Comparison of ENCODE assay signal across 8 cellular contexts in the genomic region with DNA sequence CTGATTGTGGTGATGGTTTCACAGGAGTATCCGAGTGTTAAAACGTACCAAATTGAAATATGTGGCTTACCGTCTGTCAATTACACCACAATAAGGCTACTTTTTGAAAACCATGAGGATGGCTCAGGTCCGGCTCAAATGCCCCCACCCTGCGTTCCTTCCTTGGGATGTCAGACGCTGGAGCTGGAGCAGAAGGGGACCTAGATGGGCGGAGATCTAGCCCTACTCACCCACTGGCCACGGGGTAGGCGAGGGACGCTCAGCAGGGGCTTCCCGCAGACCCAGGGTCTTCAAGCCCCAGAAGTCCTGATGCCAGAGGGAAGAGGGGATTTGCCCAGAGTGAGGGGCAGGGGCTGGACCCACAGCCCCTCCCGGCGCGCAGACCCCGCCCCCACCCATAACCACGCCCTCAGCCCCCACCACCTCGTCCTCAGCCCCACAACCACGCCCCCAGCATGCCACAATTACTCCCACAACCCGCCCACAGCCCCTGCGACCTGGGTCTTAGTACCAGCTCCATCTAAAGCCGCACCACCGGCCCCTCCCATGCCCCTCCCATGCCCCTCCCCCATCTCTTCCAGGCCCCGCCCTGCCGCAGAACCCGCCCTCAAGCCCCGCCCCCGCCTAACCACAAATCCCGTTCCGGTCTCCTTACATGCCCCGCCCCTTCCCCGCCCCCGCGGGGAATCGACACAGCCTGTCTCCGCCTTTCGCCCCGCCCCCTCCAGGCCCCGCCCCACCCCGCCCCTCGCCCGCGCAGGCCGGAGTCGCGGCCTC. TPM values are rescaled to one million over a fixed set of nuclear protein-coding genes. Genes with fewer than 3 reads are reported as not detected.
DNase-seq lines count a peak whose midpoint lies in the region.

A gene with protein sequence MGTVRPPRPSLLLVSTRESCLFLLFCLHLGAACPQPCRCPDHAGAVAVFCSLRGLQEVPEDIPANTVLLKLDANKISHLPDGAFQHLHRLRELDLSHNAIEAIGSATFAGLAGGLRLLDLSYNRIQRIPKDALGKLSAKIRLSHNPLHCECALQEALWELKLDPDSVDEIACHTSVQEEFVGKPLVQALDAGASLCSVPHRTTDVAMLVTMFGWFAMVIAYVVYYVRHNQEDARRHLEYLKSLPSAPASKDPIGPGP (plus strand): TSS at position 764 of the 777 bp plus-strand sequence. CDS start 1,135 bp downstream, outside the sequence.

- no peak within 1 kb of the TSS for H3K27ac ChIP-seq in ectodermal cell (ENCODE audit: insufficient read depth, low read depth, low read length, poor library complexity, severe bottlenecking)

- no peaks in the 10 kb centered on the region for H3K4me1 ChIP-seq in ectodermal cell (ENCODE audit: control insufficient read depth, insufficient read depth, low read length)

- H3K36me3 ChIP-seq in ectodermal cell (ENCODE audit: control insufficient read depth, insufficient read depth, low read length): no peaks in the 10 kb centered on the region

- H3K9me3 ChIP-seq in ectodermal cell (ENCODE audit: control insufficient read depth, low read length): peaks cover 3% of the 10 kb centered on the region

- WGBS in ectodermal cell, 2 experiments: 5 to 7% methylated on average over 42 to 45 of the region's 45 CpGs

- peak within 1 kb of the TSS; percentile 59 for H3K4me3 ChIP-seq in ectodermal cell (ENCODE audit: insufficient read depth, low read depth, low read length)

- peak; percentile 92 for DNase-seq in NCI-H1436 (lab: John Stamatoyannopoulos, UW)
- DNase-seq in NCI-H1436 treated with DMSO at 0.1 percent for 48 hours (lab: John Stamatoyannopoulos, UW): no peak
- DNase-seq in NCI-H2107 (lab: John Stamatoyannopoulos, UW): peak; percentile 76
- peak; percentile 81 to 84 for DNase-seq in activated CD4-positive, alpha-beta T cell treated with anti-CD3 and anti-CD28 coated beads, Interleukin-2, amount 50 U/mL, for 48 hours
- DNase-seq in medulla oblongata (ENCODE audit: extremely low spot score): peak; percentile 29
- peak; percentile 62 for DNase-seq in stimulated activated CD8-positive, alpha-beta memory T cell treated with anti-CD3 and anti-CD28 coated beads, Interleukin-12 subunit alpha, Interleukin-12 subunit beta, amount 100 ng/mL, for 1 hour (ENCODE audit: low read depth)
- DNase-seq in pons (ENCODE audit: low spot score): no peak

- peaks cover 14% of the 10 kb centered on the region for H3K27me3 ChIP-seq in ectodermal cell (ENCODE audit: control insufficient read depth, insufficient read depth, low read length, poor library complexity, severe bottlenecking)

RNA-seq across cellular contexts. Expression of the gene that starts here (rescaled TPM):
- 5.1 TPM for polyA plus RNA-seq in ectodermal cell (2013, experiment 1 of 4)
- polyA plus RNA-seq in ectodermal cell (2013, experiment 2 of 4): 5.1 TPM
- polyA plus RNA-seq in ectodermal cell (2013, experiment 3 of 4): 4.0 TPM
- 4.7 TPM for polyA plus RNA-seq in ectodermal cell (2013, experiment 4 of 4)

Comparison
In these comparisons a context has a peak if more than half of its experiments do, and no peak if none do; other contexts are left out.
1. DNase-seq: peak in NCI-H1436 (single experiment), NCI-H2107 (single experiment), activated CD4-positive, alpha-beta T cell treated with anti-CD3 and anti-CD28 coated beads, Interleukin-2, amount 50 U/mL, for 48 hours (2 of 2), medulla oblongata (single experiment) and stimulated activated CD8-positive, alpha-beta memory T cell treated with anti-CD3 and anti-CD28 coated beads, Interleukin-12 subunit alpha, Interleukin-12 subunit beta, amount 100 ng/mL, for 1 hour (single experiment); none in NCI-H1436 treated with DMSO at 0.1 percent for 48 hours (single experiment) and pons (single experiment).